ENCODE assay signal across 11 cellular contexts in genomic region chrX:72297953-72298730, GRCh38. TPM values are rescaled to one million over a fixed set of nuclear protein-coding genes. Genes with fewer than 3 reads are reported as not detected.
DNase-seq lines count a peak whose midpoint lies in the region; ATAC-seq, FAIRE-seq and TF ChIP-seq lines count a peak whose summit lies in the region.
"Had no signal": no experiment of that assay in that cellular context is flagged by ENCODE, and none has a peak within 500 bp of the region (broad histone marks: within the 10 kb centered on the region; RNA-seq: fewer than 3 reads in every experiment).

No MANE protein-coding gene starts in this region.

- ATAC-seq in GM21717 (IDR thresholded peaks at IDR 0.05; ENCODE audit: unreplicated experiment), result peak; percentile 61
- no peak for ATAC-seq in HG03378 (IDR thresholded peaks at IDR 0.05; ENCODE audit: unreplicated experiment)

- no peak overlapping the region for H3K27ac ChIP-seq in kidney (ENCODE audit: low read depth in 2 of 2, low read length in 2 of 2)

- no peaks in the 10 kb centered on the region for H3K4me1 ChIP-seq in kidney (ENCODE audit: control insufficient read depth in 1 of 2, insufficient read depth in 1 of 2, low read depth in 1 of 2, low read length in 2 of 2)

- peak; percentile 30 for TF ChIP-seq CTCF in kidney (IDR thresholded peaks at IDR 0.05; ENCODE audit: borderline replicate concordance, extremely low read depth, insufficient read depth)

- H3K36me3 ChIP-seq in kidney (ENCODE audit: control insufficient read depth in 1 of 2, insufficient read depth in 2 of 2, low read length in 2 of 2), result no peaks in the 10 kb centered on the region

- no peak for FAIRE-seq in kidney (lab: Jason Lieb, UNC)
- FAIRE-seq: endometrium had no signal

- H3K4me3 ChIP-seq in kidney (ENCODE audit: low read length in 2 of 2), result no peak overlapping the region

- intact Hi-C loops in kidney (cut with DNase I), result no loop called here

- no peak overlapping the region for H3K9ac ChIP-seq in kidney (ENCODE audit: low read length in 2 of 2)

- DNase-seq in GDM1 (lab: John Stamatoyannopoulos, UW), result peak; percentile 36
- DNase-seq in RPMI8226, result peak; percentile 17
- DNase-seq in kidney, result no peak
- DNase-seq in NCI-H2196 treated with DMSO at 0.1 percent for 48 hours (lab: John Stamatoyannopoulos, UW; ENCODE audit: unreplicated experiment), result no peak
- DNase-seq in stimulated activated naive CD4-positive, alpha-beta T cell treated with Interleukin-2 at 50 U/mL for 16 hours (lab: John Stamatoyannopoulos, UW), result no peak
- DNase-seq in NCI-H1105 treated with DMSO at 0.1 percent for 48 hours (lab: John Stamatoyannopoulos, UW), result no peak
- DNase-seq: activated B cell treated with CpG ODN at 0.5 μM for 24 hours, natural killer cell had no signal

- no peaks in the 10 kb centered on the region for H3K9me3 ChIP-seq in kidney (ENCODE audit: control insufficient read depth in 1 of 2, low read length in 2 of 2)

RNA-seq across cellular contexts. Expression of gene CITED1, which starts 7.6 kb away (rescaled TPM):
- total RNA-seq in kidney, result 3.8 TPM
- polyA plus RNA-seq in kidney (ENCODE audit: insufficient read depth, low read depth, low replicate concordance), result 1.5 TPM
- total RNA-seq: activated B cell treated with CpG ODN at 0.5 μM for 24 hours had no signal

RNA-seq across cellular contexts. Expression of gene RPS4X, which starts 21.1 kb away (rescaled TPM):
- 1,027 TPM for total RNA-seq in kidney
- polyA plus RNA-seq in kidney (ENCODE audit: insufficient read depth, low read depth, low replicate concordance), result 1,047 TPM

RNA-seq across cellular contexts. Expression of gene ERCC6L, which starts 59.3 kb away (rescaled TPM):
- total RNA-seq in kidney, result 0.16 TPM
- not detected for polyA plus RNA-seq in kidney (ENCODE audit: insufficient read depth, low read depth, low replicate concordance)

Comparison
In these comparisons a context has a peak if more than half of its experiments do, and no peak if none do; other contexts are left out.
1. DNase-seq: peak in GDM1 (single experiment) and RPMI8226 (single experiment); none in kidney (single experiment), NCI-H2196 treated with DMSO at 0.1 percent for 48 hours (single experiment), stimulated activated naive CD4-positive, alpha-beta T cell treated with Interleukin-2 at 50 U/mL for 16 hours (single experiment) and NCI-H1105 treated with DMSO at 0.1 percent for 48 hours (single experiment).